ENCODE assay signal across 8 cellular contexts in genomic region chr15:64354683-64355558, GRCh38. TPM values are rescaled to one million over a fixed set of nuclear protein-coding genes. Genes with fewer than 3 reads are reported as not detected.
A peak's percentile ranks its signal among the peaks of the same experiment; 100 is the strongest.
DNase-seq lines count a peak whose midpoint lies in the region; ATAC-seq, FAIRE-seq and TF ChIP-seq lines count a peak whose summit lies in the region.

No MANE protein-coding gene starts in this region.

- 10 to 14% (median 10%) methylated on average over 14 of the region's 14 CpGs for WGBS in psoas muscle, 3 donors

- FAIRE-seq in GM12892 (lab: Jason Lieb, UNC), result no peak

- H3K27ac Mint-ChIP-seq in Caco-2 (ENCODE audit: unreplicated experiment), result peak overlapping the region; percentile 87

- H3K9me3 Mint-ChIP-seq in Caco-2 (ENCODE audit: unreplicated experiment), result no peaks in the 10 kb centered on the region

- no peaks in the 10 kb centered on the region for H3K36me3 ChIP-seq in Caco-2 (ENCODE audit: control insufficient read depth, insufficient read depth, low read length)
- H3K36me3 ChIP-seq in psoas muscle (ENCODE audit: insufficient read depth in 1 of 2, low read depth in 1 of 2), result no peaks in the 10 kb centered on the region

- POLR2A ChIA-PET in Caco-2 (lab: Charles Lee), result no interaction called here

- H3K27ac ChIP-seq in psoas muscle, result peak overlapping the region; percentile 56

- H3K36me3 Mint-ChIP-seq in Caco-2 (ENCODE audit: insufficient read depth, unreplicated experiment), result peaks cover 10% of the 10 kb centered on the region

- H3K27me3 ChIP-seq in Caco-2 (replicated peaks; ENCODE audit: control insufficient read depth, insufficient read depth, low read length) (no peaks in the 10 kb centered on the region), psoas muscle (ENCODE audit: insufficient read depth in 3 of 3, low read length in 2 of 3) (no peaks in the 10 kb centered on the region)

- no peaks in the 10 kb centered on the region for H3K27me3 Mint-ChIP-seq in Caco-2 (ENCODE audit: insufficient read depth, unreplicated experiment)

- peaks cover 16% of the 10 kb centered on the region for H3K4me1 Mint-ChIP-seq in Caco-2 (ENCODE audit: low read depth, unreplicated experiment)

- TF ChIP-seq CTCF in Caco-2 (IDR thresholded peaks at IDR 0.05; ENCODE audit: insufficient read depth in 1 of 2, low read depth in 1 of 2, low read length in 1 of 2, severe bottlenecking in 1 of 2, unreplicated experiment in 1 of 2) (no peak), WI38 (IDR thresholded peaks at IDR 0.05; ENCODE audit: low read depth, low read length) (no peak), fibroblast of pulmonary artery (IDR thresholded peaks at IDR 0.05; ENCODE audit: low read length, missing control alignments) (no peak), psoas muscle (IDR thresholded peaks at IDR 0.05) (no peak)

- no peak for TF ChIP-seq POLR2A in GM12892 (IDR thresholded peaks at IDR 0.05; ENCODE audit: low read depth, low read length)

- intact Hi-C loops in Caco-2 (cut with micrococcal nuclease; ENCODE audit: unreplicated experiment), result no loop called here
- intact Hi-C loops in psoas muscle (cut with DNase I), result loop anchor here (5.0 kb wide), 2 partner anchors 148 to 193 kb away; partner anchors contain the start of gene PPIB (in 2 of the 2)

- DNase-seq in Caco-2 (no peak), fibroblast of pulmonary artery (ENCODE audit: low read depth) (no peak), psoas muscle (no peak), GM12892 (ENCODE audit: insufficient read length) (no peak), NCI-H1436 (lab: John Stamatoyannopoulos, UW) (no peak), D341Med (ENCODE audit: low spot score) (no peak)

- H3K4me1 ChIP-seq in Caco-2, result 0 out of 2 replicates have a peak, but pooled peaks cover 5% of the 10 kb centered on the region
- peaks cover 12% of the 10 kb centered on the region for H3K4me1 ChIP-seq in psoas muscle

- ATAC-seq in HG03196 (IDR thresholded peaks at IDR 0.05; ENCODE audit: unreplicated experiment) (peak; percentile 30), psoas muscle (peak in 1 of 4 donors; percentile 6)

- TSS peak; percentile 45 for BruUV-seq in Caco-2 (replicated peaks; lab: Mats Ljungman, UMichigan)

- CTCF ChIA-PET in Caco-2 (lab: Charles Lee), result no interaction called here

- H3K4me3 Mint-ChIP-seq in Caco-2 (ENCODE audit: unreplicated experiment), result peak overlapping the region; percentile 82

- H3K4me3 ChIP-seq in Caco-2 (ENCODE audit: low read depth, low read length) (peak overlapping the region; percentile 92), WI38 (ENCODE audit: low read depth, low read length) (peak overlapping the region; percentile 97), fibroblast of pulmonary artery (replicated peaks; ENCODE audit: low read depth, low read length) (peak overlapping the region; percentile 92), psoas muscle (peak overlapping the region; percentile 80)

- H3K9me3 ChIP-seq in Caco-2, result no peaks in the 10 kb centered on the region
- H3K9me3 ChIP-seq in psoas muscle, result no peaks in the 10 kb centered on the region

RNA-seq across cellular contexts. Expression of gene CSNK1G1, which starts 1.1 kb away (rescaled TPM):
- total RNA-seq in Caco-2 (2022) (11.5 and 17.5 TPM in 2 replicates), psoas muscle (1 to 10 TPM; 7.1 to 9.6 (median 7.8) TPM)
- polyA plus RNA-seq in psoas muscle, result 1 to 10 TPM; 1.9 to 6.4 (median 5.5) TPM
- polyA plus RNA-seq in GM12892 (2012; ENCODE audit: missing spikeins), result 14.9 TPM

RNA-seq across cellular contexts. Expression of gene PCLAF, which starts 26.3 kb away (rescaled TPM):
- total RNA-seq in Caco-2 (2022) (93.7 and 96.9 TPM in 2 replicates), psoas muscle (under 1 TPM in 3 of 4 donors, not detected in 1; 0.15 to 0.37 (median 0.24) TPM)
- under 1 TPM in 2 of 3 donors, not detected in 1; 0.42 TPM for polyA plus RNA-seq in psoas muscle
- 230 TPM for polyA plus RNA-seq in GM12892 (2012; ENCODE audit: missing spikeins)

RNA-seq across cellular contexts. Expression of gene TRIP4, which starts 32.7 kb away (rescaled TPM):
- total RNA-seq in Caco-2 (2022) (24.1 and 26.2 TPM in 2 replicates), psoas muscle (10 to 100 TPM in 2 of 4 donors, 1 to 10 TPM in 2; 6.3 to 11.9 (median 9.0) TPM)
- 10 to 100 TPM in 2 of 3 donors, 1 to 10 TPM in 1; 8.3 to 16.6 (median 10.4) TPM for polyA plus RNA-seq in psoas muscle
- polyA plus RNA-seq in GM12892 (2012; ENCODE audit: missing spikeins), result 18.4 TPM

Comparison
In these comparisons a context has a peak if more than half of its experiments do, and no peak if none do; other contexts are left out.
1. RNA of gene PCLAF, which starts 26.3 kb away (total RNA-seq): 93.7 to 96.9 TPM in Caco-2; 0.15 to 0.37 TPM in psoas muscle; every median in the first group is over 10 times any median in the second.
2. Peak in every context shown above with its lines, with median percentiles within 50 percentile points of each other: H3K4me3 ChIP-seq.